27 cellular contexts compared by ENCODE assay signal in the genomic region with DNA sequence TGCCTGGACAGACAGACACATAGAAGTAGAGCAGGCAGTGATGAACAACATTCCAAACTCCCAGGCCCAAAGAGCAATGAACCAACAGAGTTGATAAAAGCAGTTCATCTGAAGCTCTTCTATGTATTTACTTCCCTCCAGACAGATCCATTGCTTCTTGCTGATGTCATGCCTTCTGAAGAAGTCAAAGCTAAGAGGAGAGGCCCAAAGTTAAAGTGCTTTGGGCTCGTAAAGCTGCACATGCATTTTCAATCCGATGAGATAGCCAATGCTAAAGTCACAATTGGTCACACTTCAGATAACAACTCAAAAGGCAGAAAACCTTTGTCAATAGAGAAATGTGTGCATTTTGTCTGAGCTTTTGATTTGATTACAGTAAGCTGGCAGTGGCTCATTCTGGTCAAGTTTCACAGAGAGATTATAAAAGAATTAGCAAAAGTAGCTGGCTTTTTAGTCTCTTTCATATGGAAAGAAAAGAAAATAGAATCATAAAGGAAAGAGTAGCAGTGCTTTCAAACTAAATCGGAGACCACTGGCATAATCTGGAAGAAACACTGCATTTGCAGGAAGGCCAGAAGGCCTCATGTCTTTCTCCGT.
"Had no signal": no experiment of that assay in that cellular context is flagged by ENCODE, and none has a peak within 500 bp of the region (broad histone marks: within the 10 kb centered on the region; RNA-seq: fewer than 3 reads in every experiment).

No MANE protein-coding gene starts in this region.

- H3K27ac Mint-ChIP-seq: activated CD4-positive, alpha-beta T cell treated with anti-CD3 and anti-CD28 coated beads, Interleukin-2, amount 10 ng/mL, durations not matched to agents 7 days and 5 days; activated CD8-positive, alpha-beta memory T cell treated with anti-CD3 and anti-CD28 coated beads, Interleukin-2, amount 10 ng/mL, durations not matched to agents 7 days and 5 days; activated CD8-positive, alpha-beta T cell treated with anti-CD3 and anti-CD28 coated beads for 36 hours; activated naive CD8-positive, alpha-beta T cell treated with anti-CD3 and anti-CD28 coated beads, Interleukin-2, amount 50 U/mL, for 24 hours; effector memory CD8-positive, alpha-beta T cell; memory B cell; stimulated activated naive B cell treated with anti-CD40 and anti-IgM and Interleukin-4, amounts not matched to agents 10 μg/mL and 1 μg/mL and 100 μg/mL, for 72 hours had no signal

- H3K36me3 Mint-ChIP-seq: activated CD8-positive, alpha-beta memory T cell treated with anti-CD3 and anti-CD28 coated beads, Interleukin-2, amount 10 ng/mL, durations not matched to agents 7 days and 5 days; memory B cell; stimulated activated naive B cell treated with anti-CD40 and anti-IgM and Interleukin-4, amounts not matched to agents 10 μg/mL and 1 μg/mL and 100 μg/mL, for 72 hours had no signal

- H3K4me3 ChIP-seq: dorsolateral prefrontal cortex, esophagus muscularis mucosa, gastrocnemius medialis, mucosa of descending colon, vagina had no signal

- DNase-seq: activated CD4-positive, alpha-beta T cell treated with anti-CD3 and anti-CD28 coated beads, Interleukin-2, amount 10 ng/mL, durations not matched to agents 7 days and 5 days; activated CD4-positive, CD25-positive, alpha-beta regulatory T cell treated with anti-CD3 and anti-CD28 coated beads, Interleukin-2, amount 50 U/mL, for 72 hours; activated CD8-positive, alpha-beta memory T cell treated with anti-CD3 and anti-CD28 coated beads, Interleukin-2, amount 10 ng/mL, durations not matched to agents 7 days and 5 days; activated CD8-positive, alpha-beta T cell treated with anti-CD3 and anti-CD28 coated beads for 36 hours; activated gamma-delta T cell; activated naive CD4-positive, alpha-beta T cell treated with anti-CD3 and anti-CD28 coated beads, Interleukin-2, amount 50 U/mL, for 16 hours; activated naive CD8-positive, alpha-beta T cell treated with anti-CD3 and anti-CD28 coated beads, Interleukin-2, amount 50 U/mL, for 24 hours; activated T-cell treated with anti-CD3 and anti-CD28 coated beads for 4 hours; anterior cingulate cortex; brain microvascular endothelial cell; central memory CD4-positive, alpha-beta T cell; dorsolateral prefrontal cortex; effector memory CD8-positive, alpha-beta T cell; gastrocnemius medialis; head of caudate nucleus; left cardiac atrium; mucosa of descending colon; stimulated activated CD4-positive, alpha-beta T cell treated with anti-CD3 and anti-CD28 coated beads, Interleukin-2, amount 100 ng/mL, for 48 hours; stimulated activated CD8-positive, alpha-beta memory T cell treated with anti-CD3 and anti-CD28 coated beads, Interleukin-4, amount 100 ng/mL, for 48 hours; stimulated activated naive B cell treated with anti-CD40 and anti-IgM and Interleukin-4, amounts not matched to agents 10 μg/mL and 1 μg/mL and 100 μg/mL, for 72 hours; trophoblast cell had no signal

- H3K4me1 Mint-ChIP-seq: activated CD4-positive, alpha-beta T cell treated with anti-CD3 and anti-CD28 coated beads, Interleukin-2, amount 10 ng/mL, durations not matched to agents 7 days and 5 days; activated CD8-positive, alpha-beta memory T cell treated with anti-CD3 and anti-CD28 coated beads, Interleukin-2, amount 10 ng/mL, durations not matched to agents 7 days and 5 days; activated naive CD8-positive, alpha-beta T cell treated with anti-CD3 and anti-CD28 coated beads, Interleukin-2, amount 50 U/mL, for 24 hours; memory B cell; stimulated activated naive B cell treated with anti-CD40 and anti-IgM and Interleukin-4, amounts not matched to agents 10 μg/mL and 1 μg/mL and 100 μg/mL, for 72 hours had no signal

- H3K27me3 ChIP-seq: brain microvascular endothelial cell, esophagus muscularis mucosa, gastrocnemius medialis, vagina had no signal

- FAIRE-seq: islet of Langerhans had no signal

- H3K27me3 Mint-ChIP-seq: activated CD4-positive, alpha-beta T cell treated with anti-CD3 and anti-CD28 coated beads, Interleukin-2, amount 10 ng/mL, durations not matched to agents 7 days and 5 days; activated CD8-positive, alpha-beta memory T cell treated with anti-CD3 and anti-CD28 coated beads, Interleukin-2, amount 10 ng/mL, durations not matched to agents 7 days and 5 days; activated CD8-positive, alpha-beta T cell treated with anti-CD3 and anti-CD28 coated beads for 36 hours; activated naive CD8-positive, alpha-beta T cell treated with anti-CD3 and anti-CD28 coated beads, Interleukin-2, amount 50 U/mL, for 24 hours; effector memory CD8-positive, alpha-beta T cell; memory B cell; stimulated activated naive B cell treated with anti-CD40 and anti-IgM and Interleukin-4, amounts not matched to agents 10 μg/mL and 1 μg/mL and 100 μg/mL, for 72 hours had no signal

- H3K4me1 ChIP-seq: gastrocnemius medialis, vagina had no signal

- H3K9me3 ChIP-seq: esophagus muscularis mucosa, gastrocnemius medialis, mucosa of descending colon, vagina had no signal

- H3K36me3 ChIP-seq: brain microvascular endothelial cell, esophagus muscularis mucosa, gastrocnemius medialis, vagina had no signal

- H3K9me3 Mint-ChIP-seq: activated CD4-positive, alpha-beta T cell treated with anti-CD3 and anti-CD28 coated beads, Interleukin-2, amount 10 ng/mL, durations not matched to agents 7 days and 5 days; activated CD8-positive, alpha-beta T cell treated with anti-CD3 and anti-CD28 coated beads for 36 hours; activated naive CD8-positive, alpha-beta T cell treated with anti-CD3 and anti-CD28 coated beads, Interleukin-2, amount 50 U/mL, for 24 hours; effector memory CD8-positive, alpha-beta T cell; memory B cell; stimulated activated naive B cell treated with anti-CD40 and anti-IgM and Interleukin-4, amounts not matched to agents 10 μg/mL and 1 μg/mL and 100 μg/mL, for 72 hours had no signal

- H3K4me3 Mint-ChIP-seq: activated CD4-positive, alpha-beta T cell treated with anti-CD3 and anti-CD28 coated beads, Interleukin-2, amount 10 ng/mL, durations not matched to agents 7 days and 5 days; activated CD8-positive, alpha-beta memory T cell treated with anti-CD3 and anti-CD28 coated beads, Interleukin-2, amount 10 ng/mL, durations not matched to agents 7 days and 5 days; activated CD8-positive, alpha-beta T cell treated with anti-CD3 and anti-CD28 coated beads for 36 hours; activated naive CD8-positive, alpha-beta T cell treated with anti-CD3 and anti-CD28 coated beads, Interleukin-2, amount 50 U/mL, for 24 hours; effector memory CD8-positive, alpha-beta T cell; memory B cell; stimulated activated naive B cell treated with anti-CD40 and anti-IgM and Interleukin-4, amounts not matched to agents 10 μg/mL and 1 μg/mL and 100 μg/mL, for 72 hours had no signal

- H3K27ac ChIP-seq: brain microvascular endothelial cell, dorsolateral prefrontal cortex, esophagus muscularis mucosa, gastrocnemius medialis, vagina, VCaP had no signal

- ATAC-seq: activated CD8-positive, alpha-beta memory T cell treated with anti-CD3 and anti-CD28 coated beads, Interleukin-2, amount 10 ng/mL, durations not matched to agents 7 days and 5 days; activated CD8-positive, alpha-beta T cell treated with anti-CD3 and anti-CD28 coated beads for 36 hours; activated naive CD8-positive, alpha-beta T cell treated with anti-CD3 and anti-CD28 coated beads, Interleukin-2, amount 50 U/mL, for 24 hours; effector memory CD8-positive, alpha-beta T cell; gastrocnemius medialis; left cardiac atrium; mucosa of descending colon; sciatic nerve; stimulated activated naive B cell treated with anti-CD40 and anti-IgM and Interleukin-4, amounts not matched to agents 10 μg/mL and 1 μg/mL and 100 μg/mL, for 72 hours had no signal
